In the genomic region with DNA sequence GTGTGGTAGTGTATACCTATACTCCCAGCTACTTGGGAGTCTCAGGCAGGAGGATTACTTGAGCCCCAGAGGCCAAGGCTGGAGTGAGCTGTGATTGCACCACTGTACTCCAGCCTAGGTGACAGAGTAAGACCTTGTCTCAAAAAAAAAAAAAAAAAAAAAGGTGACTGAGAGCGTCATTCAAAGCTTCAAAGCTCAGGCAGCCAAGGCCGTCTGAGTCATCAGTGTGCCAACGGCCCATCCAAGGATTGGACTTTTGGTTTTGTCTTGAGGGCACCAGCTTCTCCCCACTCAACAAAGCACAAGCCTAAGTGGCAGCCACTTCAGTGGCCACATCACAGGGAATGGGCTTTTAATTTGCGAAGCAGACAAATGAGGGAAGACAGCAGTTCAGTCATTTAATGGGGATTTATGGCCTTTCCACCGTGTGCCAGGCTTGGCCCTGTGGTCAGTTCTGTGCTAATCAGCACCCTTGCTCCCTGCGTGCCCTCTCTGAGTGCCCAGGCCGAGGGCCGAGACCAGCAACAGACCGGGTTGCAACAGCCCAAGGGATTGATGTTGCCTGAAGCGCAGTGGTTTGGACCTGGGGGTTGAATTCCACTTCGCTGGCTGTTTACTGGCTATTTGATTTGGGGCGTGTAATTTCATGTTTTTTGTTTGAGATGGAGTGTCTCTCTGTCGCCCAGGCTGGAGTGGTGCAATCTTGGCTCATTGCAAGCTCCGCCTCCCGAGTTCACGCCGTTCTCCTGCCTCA, we compare ENCODE assay signal across 1 cellular context.
TF ChIP-seq lines count a peak whose summit lies in the region.

No MANE protein-coding gene starts in this region.

TF ChIP-seq in HepG2, 621 proteins besides CTCF, POLR2A, EP300 and RAD21 (continued from another document and continues in another):
- TF ChIP-seq IKZF5 (CRISPR knock-in tag; IDR thresholded peaks at IDR 0.05): 0 out of 2 replicates have a peak, but pooled peaks have one; percentile 35
- TF ChIP-seq ATF1 (CRISPR knock-in tag; IDR thresholded peaks at IDR 0.05): peak; percentile 46; the same call in 1 of the 2 replicates
- peak; percentile 43; the same call in 1 of the 2 replicates for TF ChIP-seq ZGPAT (CRISPR knock-in tag; IDR thresholded peaks at IDR 0.05)
- TF ChIP-seq RBM39 (IDR thresholded peaks at IDR 0.05; ENCODE audit: low read depth, low read length, poor library complexity, severe bottlenecking): no peak
- TF ChIP-seq SP5 (CRISPR knock-in tag; IDR thresholded peaks at IDR 0.05; ENCODE audit: borderline replicate concordance, low read depth): peak; percentile 74; the same call in 1 of the 2 replicates
- peak; percentile 83 for TF ChIP-seq ZNF687 (CRISPR knock-in tag; IDR thresholded peaks at IDR 0.05)
- TF ChIP-seq HNF1B (CRISPR knock-in tag; IDR thresholded peaks at IDR 0.05): 0 out of 2 replicates have a peak, but pooled peaks have one; percentile 3
- no peak for TF ChIP-seq ZNF607 (CRISPR knock-in tag; IDR thresholded peaks at IDR 0.05; ENCODE audit: borderline replicate concordance)
- TF ChIP-seq KMT2B (CRISPR knock-in tag; IDR thresholded peaks at IDR 0.05): no peak
- peak; percentile 78; the same call in 1 of the 2 replicates for TF ChIP-seq ZNF441 (CRISPR knock-in tag; IDR thresholded peaks at IDR 0.05; ENCODE audit: borderline replicate concordance)
- TF ChIP-seq ZMYM2 (CRISPR knock-in tag; IDR thresholded peaks at IDR 0.05): peak; percentile 94
- TF ChIP-seq ZC3H4 (CRISPR knock-in tag; IDR thresholded peaks at IDR 0.05; ENCODE audit: borderline replicate concordance): no peak
- TF ChIP-seq YEATS4 (CRISPR knock-in tag; IDR thresholded peaks at IDR 0.05; ENCODE audit: borderline replicate concordance): peak; percentile 29; the same call in 1 of the 2 replicates
- peak; percentile 98 for TF ChIP-seq HIC2 (CRISPR knock-in tag; IDR thresholded peaks at IDR 0.05; ENCODE audit: low read depth)
- peak; percentile 17 for TF ChIP-seq NR2F6 (IDR thresholded peaks at IDR 0.05)
- no peak; the same call in none of the 2 replicates for TF ChIP-seq NR2F6 (CRISPR knock-in tag; IDR thresholded peaks at IDR 0.05)
- no peak for TF ChIP-seq SIX1 (CRISPR knock-in tag; IDR thresholded peaks at IDR 0.05; ENCODE audit: borderline replicate concordance)
- peak; percentile 33; the same call in 1 of the 2 replicates for TF ChIP-seq AHDC1 (CRISPR knock-in tag; IDR thresholded peaks at IDR 0.05; ENCODE audit: borderline replicate concordance)
- peak; percentile 77 for TF ChIP-seq FOXO1 (CRISPR knock-in tag; IDR thresholded peaks at IDR 0.05)
- 0 out of 2 replicates have a peak, but pooled peaks have one; percentile 18 for TF ChIP-seq ZNF547 (CRISPR knock-in tag; IDR thresholded peaks at IDR 0.05)
- TF ChIP-seq JUNB (CRISPR knock-in tag; IDR thresholded peaks at IDR 0.05; ENCODE audit: borderline replicate concordance): peak; percentile 90
- peak; percentile 81 for TF ChIP-seq GATAD2A (CRISPR knock-in tag; IDR thresholded peaks at IDR 0.05)
- no peak for TF ChIP-seq DMTF1 (CRISPR knock-in tag; IDR thresholded peaks at IDR 0.05)
- TF ChIP-seq ZNF644 (CRISPR knock-in tag; IDR thresholded peaks at IDR 0.05; ENCODE audit: low read depth): peak; percentile 87
- no peak; the same call in 1 of the 2 replicates for TF ChIP-seq ZBED4 (CRISPR knock-in tag; IDR thresholded peaks at IDR 0.05; ENCODE audit: borderline replicate concordance)
